19 cellular contexts compared by ENCODE assay signal in the genomic region with DNA sequence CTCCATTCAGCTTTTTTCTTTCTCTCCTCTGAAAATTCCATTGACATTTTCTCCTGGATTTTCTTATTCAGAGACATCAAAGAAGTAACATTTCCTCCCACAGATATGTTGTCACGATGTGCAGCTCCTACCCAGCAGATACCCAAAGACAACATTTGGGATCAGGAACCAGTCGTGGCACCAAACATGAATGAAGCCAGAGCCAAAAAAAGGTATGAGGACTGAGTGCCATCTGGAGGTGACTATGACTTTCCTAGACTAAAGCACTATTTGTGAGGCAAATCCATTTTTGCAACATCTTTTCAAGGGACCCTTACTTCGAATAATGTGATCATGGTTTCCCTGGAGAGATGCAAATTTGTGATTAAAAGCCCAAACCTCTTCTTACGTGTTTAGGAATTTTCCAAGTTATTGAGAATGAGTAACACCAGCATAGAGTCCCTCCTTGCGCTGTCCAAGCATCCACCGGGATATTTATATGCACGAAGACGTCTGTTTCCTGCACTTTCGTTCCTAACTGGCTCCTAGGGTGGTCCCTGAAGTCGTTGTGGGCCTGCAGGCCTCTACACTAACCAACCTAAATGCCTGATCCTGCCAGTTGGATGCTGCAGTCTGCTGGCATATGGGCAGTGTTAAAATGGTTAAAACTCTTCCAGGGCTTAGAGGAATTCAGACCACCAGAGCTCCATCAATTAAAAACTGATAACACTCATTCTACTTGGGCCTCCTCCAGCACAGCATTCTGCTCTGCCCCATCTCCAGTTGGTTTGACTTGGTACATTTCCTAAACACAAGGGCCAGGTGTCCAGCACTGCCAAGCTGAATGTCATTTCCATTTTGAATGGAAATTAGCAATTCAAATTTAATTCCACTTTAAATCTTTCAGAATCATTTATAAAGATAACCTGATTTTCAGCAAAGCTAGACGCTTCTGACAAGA.
"Had no signal": no experiment of that assay in that cellular context is flagged by ENCODE, and none has a peak within 500 bp of the region (broad histone marks: within the 10 kb centered on the region; RNA-seq: fewer than 3 reads in every experiment).

No MANE protein-coding gene starts in this region.

- H3K9me3 ChIP-seq: lower lobe of right lung had no signal

- H3K4me3 ChIP-seq: coronary artery, dorsolateral prefrontal cortex, esophagus muscularis mucosa, gastroesophageal sphincter, heart left ventricle, hepatocyte, left lung, lower lobe of right lung, mucosa of descending colon had no signal

- H3K27me3 ChIP-seq: dorsolateral prefrontal cortex, esophagus muscularis mucosa, foreskin keratinocyte, gastroesophageal sphincter, heart left ventricle, hepatocyte, left lung had no signal

- H3K27ac ChIP-seq: coronary artery, dorsolateral prefrontal cortex, esophagus muscularis mucosa, foreskin keratinocyte, gastroesophageal sphincter, heart left ventricle, hepatocyte, left lung, lower lobe of right lung had no signal

- H3K36me3 ChIP-seq: esophagus muscularis mucosa, gastroesophageal sphincter, heart left ventricle, left lung, lower lobe of right lung had no signal

- DNase-seq: dermis blood vessel endothelial cell; effector CD4-positive, alpha-beta T cell; effector memory CD4-positive, alpha-beta T cell; foreskin keratinocyte; heart left ventricle; hypothalamus; left cardiac atrium; left lung; left ventricle myocardium superior; lower lobe of right lung; mesenchymal stem cell; mucosa of descending colon; naive B cell; naive thymus-derived CD8-positive, alpha-beta T cell had no signal

- H3K4me1 ChIP-seq: esophagus muscularis mucosa, foreskin keratinocyte, gastroesophageal sphincter, heart left ventricle, left lung, lower lobe of right lung had no signal
